In the genomic region with DNA sequence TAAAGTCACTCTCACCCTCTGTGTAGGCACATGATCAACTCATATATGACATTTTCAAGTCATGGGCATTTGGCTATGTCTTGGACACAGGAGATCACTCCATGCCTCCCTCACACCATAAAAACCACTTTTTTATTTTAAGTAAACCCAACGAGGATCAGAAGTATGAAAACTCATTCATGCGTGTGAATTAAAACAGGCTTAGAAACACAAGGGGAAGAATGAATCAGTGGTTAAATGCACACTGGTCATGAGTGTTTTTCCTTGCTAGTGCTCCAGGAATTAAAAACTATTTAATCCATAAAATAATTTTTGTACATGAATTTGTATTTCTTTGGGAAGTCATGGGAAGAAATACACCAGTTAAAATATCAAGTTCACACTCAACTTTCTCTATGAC, we compare ENCODE assay signal across 11 cellular contexts.
"Had no signal": no experiment of that assay in that cellular context is flagged by ENCODE, and none has a peak within 500 bp of the region (broad histone marks: within the 10 kb centered on the region; RNA-seq: fewer than 3 reads in every experiment).

No MANE protein-coding gene starts in this region.

- DNase-seq: GM23248, GOT3, H7, HFFc6, KBM-7 had no signal

- FAIRE-seq: HepG2 had no signal

- H3K4me2 ChIP-seq: KMS-11 had no signal

- H3K4me1 Mint-ChIP-seq: IgD-negative memory B cell had no signal

- H3K9me3 ChIP-seq: HAP-1 had no signal

- ATAC-seq: HCT116, HepG2 had no signal

- H2AFZ ChIP-seq: GM23248 had no signal

- H3K27ac Mint-ChIP-seq: HFFc6, IgD-negative memory B cell had no signal

- H3K27ac ChIP-seq: GM23248, HL-60, KMS-11 had no signal

- H3K4me1 ChIP-seq: HAP-1 had no signal

- H3K9me3 Mint-ChIP-seq: IgD-negative memory B cell had no signal

- H3K9ac ChIP-seq: GM23248, KMS-11 had no signal

- H3K4me3 Mint-ChIP-seq: HFFc6, IgD-negative memory B cell had no signal

- H3K27me3 Mint-ChIP-seq: IgD-negative memory B cell had no signal

- H3K36me3 ChIP-seq: HAP-1 had no signal

- H3K36me3 Mint-ChIP-seq: IgD-negative memory B cell had no signal

- H3K4me3 ChIP-seq: GM23248, HAP-1 had no signal
